In the genomic region with DNA sequence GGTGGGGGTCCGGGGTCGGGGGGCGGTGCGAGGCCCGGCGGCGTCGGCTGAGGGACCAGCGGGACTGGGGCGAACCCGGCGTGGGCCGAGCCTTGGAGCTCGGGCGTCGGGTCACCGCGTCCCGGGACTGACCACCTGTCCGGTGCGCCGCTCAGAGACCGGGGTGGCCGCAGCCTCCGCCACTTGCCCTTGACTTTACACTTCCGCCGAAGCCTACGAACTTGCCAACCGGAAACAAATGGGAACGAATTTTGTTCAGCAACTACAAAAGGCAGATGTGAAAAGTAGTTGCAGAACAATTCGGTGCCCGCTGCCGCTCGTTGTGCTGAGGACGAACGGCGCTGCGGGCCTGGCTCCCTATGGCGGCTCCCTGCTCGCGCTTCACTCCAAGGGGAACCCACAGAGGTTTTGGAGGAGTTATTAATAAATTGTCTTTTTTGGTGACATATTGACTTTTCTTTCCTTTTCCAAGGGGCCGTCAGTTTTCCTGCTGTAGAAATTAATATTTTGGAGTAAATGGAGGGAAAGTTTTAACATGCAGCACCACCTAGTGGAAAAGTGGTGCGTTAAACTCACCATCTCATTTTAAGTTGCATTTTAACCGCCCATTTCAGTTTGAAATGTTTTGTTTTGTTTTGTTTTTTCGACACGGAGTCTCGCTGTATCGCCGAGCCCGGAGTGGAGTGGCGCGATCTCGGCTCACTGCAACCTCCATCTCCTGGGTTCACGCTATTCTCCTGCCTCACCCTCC, we compare ENCODE assay signal across 1 cellular context.
TF ChIP-seq lines count a peak whose summit lies in the region.

No MANE protein-coding gene starts in this region.

TF ChIP-seq in HepG2, 621 proteins besides CTCF, POLR2A, EP300 and RAD21 (continued from another document and continues in another):
- TF ChIP-seq IKZF4 (CRISPR knock-in tag; IDR thresholded peaks at IDR 0.05; ENCODE audit: borderline replicate concordance, low read depth, not compliant biosample characterization) (peak; percentile 32), TBP (CRISPR knock-in tag; IDR thresholded peaks at IDR 0.05) (no peak), ZNF598 (CRISPR knock-in tag; IDR thresholded peaks at IDR 0.05; ENCODE audit: borderline replicate concordance) (no peak), CCDC6 (CRISPR knock-in tag; IDR thresholded peaks at IDR 0.05) (no peak), ZNF501 (CRISPR knock-in tag; IDR thresholded peaks at IDR 0.05) (no peak), ZFP1 (CRISPR knock-in tag; IDR thresholded peaks at IDR 0.05) (no peak), ZSCAN25 (CRISPR knock-in tag; IDR thresholded peaks at IDR 0.05) (no peak), ZFYVE20 (CRISPR knock-in tag; IDR thresholded peaks at IDR 0.05; ENCODE audit: borderline replicate concordance, low read depth) (no peak), ZKSCAN8 (CRISPR knock-in tag; IDR thresholded peaks at IDR 0.05; ENCODE audit: borderline replicate concordance) (no peak), BRD4 (CRISPR knock-in tag; IDR thresholded peaks at IDR 0.05) (peak; percentile 82; the same call in 1 of the 2 replicates), FOSL2 (CRISPR knock-in tag; IDR thresholded peaks at IDR 0.05) (no peak), CCAR2 (optimal IDR thresholded peaks at IDR 0.05; ENCODE audit: low read depth, low read length) (no peak), GABPB1 (CRISPR knock-in tag; IDR thresholded peaks at IDR 0.05) (peak; percentile 64), HOXA5 (CRISPR knock-in tag; IDR thresholded peaks at IDR 0.05) (peak; percentile 24; the same call in 1 of the 2 replicates), HOXD1 (CRISPR knock-in tag; IDR thresholded peaks at IDR 0.05) (no peak), ZBTB38 (CRISPR knock-in tag; IDR thresholded peaks at IDR 0.05) (no peak), CEBPG (CRISPR knock-in tag; IDR thresholded peaks at IDR 0.05) (0 out of 2 replicates have a peak, but pooled peaks have one; percentile 3), ARHGAP35 (CRISPR knock-in tag; IDR thresholded peaks at IDR 0.05; ENCODE audit: borderline replicate concordance) (no peak), TEAD2 (CRISPR knock-in tag; IDR thresholded peaks at IDR 0.05) (no peak), NR1H2 (CRISPR knock-in tag; IDR thresholded peaks at IDR 0.05; ENCODE audit: borderline replicate concordance, low read depth) (no peak), ZNF260 (CRISPR knock-in tag; IDR thresholded peaks at IDR 0.05; ENCODE audit: borderline replicate concordance, low read depth) (no peak), KDM6A (CRISPR knock-in tag; IDR thresholded peaks at IDR 0.05; ENCODE audit: low read depth) (no peak), HNF4G (IDR thresholded peaks at IDR 0.05; ENCODE audit: borderline replicate concordance, low read depth, low read length) (peak; percentile 4; the same call in 1 of the 2 replicates), HNF4G (CRISPR knock-in tag; IDR thresholded peaks at IDR 0.05; ENCODE audit: borderline replicate concordance, low read depth) (no peak), GTF2F1 (IDR thresholded peaks at IDR 0.05; ENCODE audit: low read length) (no peak), ESRRA (CRISPR knock-in tag; IDR thresholded peaks at IDR 0.05; ENCODE audit: low read depth) (no peak), ZSCAN31 (CRISPR knock-in tag; IDR thresholded peaks at IDR 0.05; ENCODE audit: low read depth) (no peak), KAT2B (IDR thresholded peaks at IDR 0.05; ENCODE audit: borderline replicate concordance, low read depth, low read length) (no peak), ZMAT3 (CRISPR knock-in tag; conservative IDR thresholded peaks at IDR 0.05) (no peak; the same call in none of the 2 replicates), AGO1 (IDR thresholded peaks at IDR 0.05; ENCODE audit: low read depth, low read length, poor library complexity, severe bottlenecking) (no peak), ZNF232 (CRISPR knock-in tag; IDR thresholded peaks at IDR 0.05; ENCODE audit: borderline replicate concordance) (0 out of 2 replicates have a peak, but pooled peaks have one; percentile 35), ZBTB20 (CRISPR knock-in tag; IDR thresholded peaks at IDR 0.05; ENCODE audit: borderline replicate concordance, low read depth) (no peak), ZNF768 (CRISPR knock-in tag; IDR thresholded peaks at IDR 0.05) (no peak), ZNF225 (CRISPR knock-in tag; IDR thresholded peaks at IDR 0.05) (no peak), AGO2 (optimal IDR thresholded peaks at IDR 0.05; ENCODE audit: low read depth, low read length) (no peak), PHF21A (CRISPR knock-in tag; IDR thresholded peaks at IDR 0.05) (no peak), GZF1 (CRISPR knock-in tag; IDR thresholded peaks at IDR 0.05) (no peak), ATRX (CRISPR knock-in tag; IDR thresholded peaks at IDR 0.05; ENCODE audit: borderline replicate concordance) (no peak), MAFF (IDR thresholded peaks at IDR 0.05; ENCODE audit: low read depth, low read length) (no peak), KLF9 (CRISPR knock-in tag; IDR thresholded peaks at IDR 0.05; ENCODE audit: low read depth) (no peak), ZNF746 (CRISPR knock-in tag; IDR thresholded peaks at IDR 0.05) (peak; percentile 8; the same call in 1 of the 2 replicates), SMARCE1 (IDR thresholded peaks at IDR 0.05; ENCODE audit: borderline replicate concordance) (no peak), TP53 (CRISPR knock-in tag; conservative IDR thresholded peaks at IDR 0.05) (0 out of 2 replicates have a peak, but pooled peaks have one; percentile 31), RFX5 (IDR thresholded peaks at IDR 0.05; ENCODE audit: low read depth, low read length) (no peak; the same call in 1 of the 2 replicates), SMAD3 (CRISPR knock-in tag; IDR thresholded peaks at IDR 0.05) (no peak), SATB2 (CRISPR knock-in tag; IDR thresholded peaks at IDR 0.05) (no peak), RXRA (CRISPR knock-in tag; IDR thresholded peaks at IDR 0.05) (no peak), SRY (CRISPR knock-in tag; IDR thresholded peaks at IDR 0.05) (no peak)
- TF ChIP-seq, protein P1, sequence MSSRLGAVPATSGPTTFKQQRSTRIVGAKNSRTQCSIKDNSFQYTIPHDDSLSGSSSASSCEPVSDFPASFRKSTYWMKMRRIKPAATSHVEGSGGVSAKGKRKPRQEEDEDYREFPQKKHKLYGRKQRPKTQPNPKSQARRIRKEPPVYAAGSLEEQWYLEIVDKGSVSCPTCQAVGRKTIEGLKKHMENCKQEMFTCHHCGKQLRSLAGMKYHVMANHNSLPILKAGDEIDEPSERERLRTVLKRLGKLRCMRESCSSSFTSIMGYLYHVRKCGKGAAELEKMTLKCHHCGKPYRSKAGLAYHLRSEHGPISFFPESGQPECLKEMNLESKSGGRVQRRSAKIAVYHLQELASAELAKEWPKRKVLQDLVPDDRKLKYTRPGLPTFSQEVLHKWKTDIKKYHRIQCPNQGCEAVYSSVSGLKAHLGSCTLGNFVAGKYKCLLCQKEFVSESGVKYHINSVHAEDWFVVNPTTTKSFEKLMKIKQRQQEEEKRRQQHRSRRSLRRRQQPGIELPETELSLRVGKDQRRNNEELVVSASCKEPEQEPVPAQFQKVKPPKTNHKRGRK (CRISPR knock-in tag; IDR thresholded peaks at IDR 0.05) = no peak
- TF ChIP-seq, protein P2, sequence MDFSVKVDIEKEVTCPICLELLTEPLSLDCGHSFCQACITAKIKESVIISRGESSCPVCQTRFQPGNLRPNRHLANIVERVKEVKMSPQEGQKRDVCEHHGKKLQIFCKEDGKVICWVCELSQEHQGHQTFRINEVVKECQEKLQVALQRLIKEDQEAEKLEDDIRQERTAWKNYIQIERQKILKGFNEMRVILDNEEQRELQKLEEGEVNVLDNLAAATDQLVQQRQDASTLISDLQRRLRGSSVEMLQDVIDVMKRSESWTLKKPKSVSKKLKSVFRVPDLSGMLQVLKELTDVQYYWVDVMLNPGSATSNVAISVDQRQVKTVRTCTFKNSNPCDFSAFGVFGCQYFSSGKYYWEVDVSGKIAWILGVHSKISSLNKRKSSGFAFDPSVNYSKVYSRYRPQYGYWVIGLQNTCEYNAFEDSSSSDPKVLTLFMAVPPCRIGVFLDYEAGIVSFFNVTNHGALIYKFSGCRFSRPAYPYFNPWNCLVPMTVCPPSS (IDR thresholded peaks at IDR 0.05) = no peak
- TF ChIP-seq, protein P3, sequence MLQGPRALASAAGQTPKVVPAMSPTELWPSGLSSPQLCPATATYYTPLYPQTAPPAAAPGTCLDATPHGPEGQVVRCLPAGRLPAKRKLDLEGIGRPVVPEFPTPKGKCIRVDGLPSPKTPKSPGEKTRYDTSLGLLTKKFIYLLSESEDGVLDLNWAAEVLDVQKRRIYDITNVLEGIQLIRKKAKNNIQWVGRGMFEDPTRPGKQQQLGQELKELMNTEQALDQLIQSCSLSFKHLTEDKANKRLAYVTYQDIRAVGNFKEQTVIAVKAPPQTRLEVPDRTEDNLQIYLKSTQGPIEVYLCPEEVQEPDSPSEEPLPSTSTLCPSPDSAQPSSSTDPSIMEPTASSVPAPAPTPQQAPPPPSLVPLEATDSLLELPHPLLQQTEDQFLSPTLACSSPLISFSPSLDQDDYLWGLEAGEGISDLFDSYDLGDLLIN (CRISPR knock-in tag; IDR thresholded peaks at IDR 0.05; ENCODE audit: borderline replicate concordance) = no peak
- TF ChIP-seq, protein P4, sequence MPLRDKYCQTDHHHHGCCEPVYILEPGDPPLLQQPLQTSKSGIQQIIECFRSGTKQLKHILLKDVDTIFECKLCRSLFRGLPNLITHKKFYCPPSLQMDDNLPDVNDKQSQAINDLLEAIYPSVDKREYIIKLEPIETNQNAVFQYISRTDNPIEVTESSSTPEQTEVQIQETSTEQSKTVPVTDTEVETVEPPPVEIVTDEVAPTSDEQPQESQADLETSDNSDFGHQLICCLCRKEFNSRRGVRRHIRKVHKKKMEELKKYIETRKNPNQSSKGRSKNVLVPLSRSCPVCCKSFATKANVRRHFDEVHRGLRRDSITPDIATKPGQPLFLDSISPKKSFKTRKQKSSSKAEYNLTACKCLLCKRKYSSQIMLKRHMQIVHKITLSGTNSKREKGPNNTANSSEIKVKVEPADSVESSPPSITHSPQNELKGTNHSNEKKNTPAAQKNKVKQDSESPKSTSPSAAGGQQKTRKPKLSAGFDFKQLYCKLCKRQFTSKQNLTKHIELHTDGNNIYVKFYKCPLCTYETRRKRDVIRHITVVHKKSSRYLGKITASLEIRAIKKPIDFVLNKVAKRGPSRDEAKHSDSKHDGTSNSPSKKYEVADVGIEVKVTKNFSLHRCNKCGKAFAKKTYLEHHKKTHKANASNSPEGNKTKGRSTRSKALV (CRISPR knock-in tag; IDR thresholded peaks at IDR 0.05) = peak; percentile 46; the same call in 1 of the 2 replicates
- TF ChIP-seq, protein P5, sequence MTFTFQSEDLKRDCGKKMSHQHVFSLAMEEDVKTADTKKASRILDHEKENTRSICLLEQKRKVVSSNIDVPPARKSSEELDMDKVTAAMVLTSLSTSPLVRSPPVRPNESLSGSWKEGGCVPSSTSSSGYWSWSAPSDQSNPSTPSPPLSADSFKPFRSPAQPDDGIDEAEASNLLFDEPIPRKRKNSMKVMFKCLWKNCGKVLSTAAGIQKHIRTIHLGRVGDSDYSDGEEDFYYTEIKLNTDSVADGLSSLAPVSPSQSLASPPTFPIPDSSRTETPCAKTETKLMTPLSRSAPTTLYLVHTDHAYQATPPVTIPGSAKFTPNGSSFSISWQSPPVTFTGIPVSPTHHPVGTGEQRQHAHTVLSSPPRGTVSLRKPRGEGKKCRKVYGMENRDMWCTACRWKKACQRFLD (CRISPR knock-in tag; IDR thresholded peaks at IDR 0.05; ENCODE audit: borderline replicate concordance) = no peak
- TF ChIP-seq, protein P6, sequence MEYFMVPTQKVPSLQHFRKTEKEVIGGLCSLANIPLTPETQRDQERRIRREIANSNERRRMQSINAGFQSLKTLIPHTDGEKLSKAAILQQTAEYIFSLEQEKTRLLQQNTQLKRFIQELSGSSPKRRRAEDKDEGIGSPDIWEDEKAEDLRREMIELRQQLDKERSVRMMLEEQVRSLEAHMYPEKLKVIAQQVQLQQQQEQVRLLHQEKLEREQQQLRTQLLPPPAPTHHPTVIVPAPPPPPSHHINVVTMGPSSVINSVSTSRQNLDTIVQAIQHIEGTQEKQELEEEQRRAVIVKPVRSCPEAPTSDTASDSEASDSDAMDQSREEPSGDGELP (IDR thresholded peaks at IDR 0.05; ENCODE audit: borderline replicate concordance, low read depth) = no peak
- TF ChIP-seq, protein P7, sequence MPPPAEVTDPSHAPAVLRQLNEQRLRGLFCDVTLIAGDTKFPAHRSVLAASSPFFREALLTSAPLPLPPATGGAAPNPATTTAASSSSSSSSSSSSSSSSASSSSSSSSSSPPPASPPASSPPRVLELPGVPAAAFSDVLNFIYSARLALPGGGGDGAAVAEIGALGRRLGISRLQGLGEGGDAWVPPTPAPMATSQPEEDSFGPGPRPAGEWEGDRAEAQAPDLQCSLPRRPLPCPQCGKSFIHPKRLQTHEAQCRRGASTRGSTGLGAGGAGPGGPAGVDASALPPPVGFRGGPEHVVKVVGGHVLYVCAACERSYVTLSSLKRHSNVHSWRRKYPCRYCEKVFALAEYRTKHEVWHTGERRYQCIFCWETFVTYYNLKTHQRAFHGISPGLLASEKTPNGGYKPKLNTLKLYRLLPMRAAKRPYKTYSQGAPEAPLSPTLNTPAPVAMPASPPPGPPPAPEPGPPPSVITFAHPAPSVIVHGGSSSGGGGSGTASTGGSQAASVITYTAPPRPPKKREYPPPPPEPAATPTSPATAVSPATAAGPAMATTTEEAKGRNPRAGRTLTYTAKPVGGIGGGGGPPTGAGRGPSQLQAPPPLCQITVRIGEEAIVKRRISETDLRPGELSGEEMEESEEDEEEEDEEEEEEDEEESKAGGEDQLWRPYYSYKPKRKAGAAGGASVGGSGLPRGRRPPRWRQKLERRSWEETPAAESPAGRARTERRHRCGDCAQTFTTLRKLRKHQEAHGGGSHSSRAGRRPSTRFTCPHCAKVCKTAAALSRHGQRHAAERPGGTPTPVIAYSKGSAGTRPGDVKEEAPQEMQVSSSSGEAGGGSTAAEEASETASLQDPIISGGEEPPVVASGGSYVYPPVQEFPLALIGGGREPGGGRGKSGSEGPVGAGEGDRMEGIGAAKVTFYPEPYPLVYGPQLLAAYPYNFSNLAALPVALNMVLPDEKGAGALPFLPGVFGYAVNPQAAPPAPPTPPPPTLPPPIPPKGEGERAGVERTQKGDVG (CRISPR knock-in tag; IDR thresholded peaks at IDR 0.05; ENCODE audit: borderline replicate concordance) = no peak
- TF ChIP-seq, protein P8, sequence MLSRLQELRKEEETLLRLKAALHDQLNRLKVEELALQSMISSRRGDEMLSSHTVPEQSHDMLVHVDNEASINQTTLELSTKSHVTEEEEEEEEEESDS (CRISPR knock-in tag; IDR thresholded peaks at IDR 0.05; ENCODE audit: borderline replicate concordance) = no peak
